Comparison of ENCODE assay signal across 1 cellular context in the genomic region with DNA sequence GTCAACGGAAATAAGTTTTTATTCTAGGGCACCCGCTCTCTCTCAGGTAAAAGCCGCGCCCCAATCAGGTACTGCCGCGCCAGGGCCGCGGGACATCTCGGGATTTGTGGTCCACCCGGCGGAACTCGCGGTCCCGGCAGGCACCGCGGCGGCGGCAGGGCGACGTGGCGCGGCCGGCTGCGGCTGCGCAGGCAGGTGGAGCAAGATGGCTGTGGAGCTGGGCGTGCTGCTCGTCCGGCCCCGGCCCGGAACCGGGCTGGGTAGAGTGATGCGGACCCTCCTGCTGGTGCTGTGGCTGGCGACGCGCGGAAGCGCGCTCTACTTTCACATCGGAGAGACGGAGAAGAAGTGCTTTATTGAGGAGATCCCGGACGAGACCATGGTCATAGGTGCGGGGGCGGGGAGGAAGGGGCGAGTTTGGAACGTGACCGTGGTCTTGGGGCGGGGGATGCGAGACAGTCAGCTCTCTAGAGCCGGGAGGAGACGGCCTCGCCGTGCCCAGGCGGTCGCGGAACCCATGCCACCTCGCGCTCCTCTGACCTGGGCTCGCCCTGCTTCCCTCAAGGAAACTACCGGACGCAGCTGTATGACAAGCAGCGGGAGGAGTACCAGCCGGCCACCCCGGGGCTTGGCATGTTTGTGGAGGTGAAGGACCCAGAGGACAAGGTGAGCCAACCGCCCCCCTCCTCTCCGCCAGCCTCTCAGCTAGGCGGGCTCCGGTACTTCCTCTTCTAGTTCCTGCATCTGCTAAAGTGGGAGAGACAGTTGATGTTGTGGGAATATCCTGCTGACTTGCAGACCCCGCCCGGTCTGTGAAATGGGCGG.
TF ChIP-seq lines count a peak whose summit lies in the region.

A gene (plus strand): TSS at position 194 of the 825 bp plus-strand sequence. CDS start 12 bp downstream, at position 206.

TF ChIP-seq in K562, 482 proteins besides CTCF, POLR2A, EP300 and RAD21 (continued from another document and continues in another):
- no peak for TF ChIP-seq ZNF224 (CRISPR knock-in tag; IDR thresholded peaks at IDR 0.05)
- TF ChIP-seq L3MBTL2 (IDR thresholded peaks at IDR 0.05), result peak; percentile 46; the same call in 1 of the 2 replicates
- TF ChIP-seq, protein P1, sequence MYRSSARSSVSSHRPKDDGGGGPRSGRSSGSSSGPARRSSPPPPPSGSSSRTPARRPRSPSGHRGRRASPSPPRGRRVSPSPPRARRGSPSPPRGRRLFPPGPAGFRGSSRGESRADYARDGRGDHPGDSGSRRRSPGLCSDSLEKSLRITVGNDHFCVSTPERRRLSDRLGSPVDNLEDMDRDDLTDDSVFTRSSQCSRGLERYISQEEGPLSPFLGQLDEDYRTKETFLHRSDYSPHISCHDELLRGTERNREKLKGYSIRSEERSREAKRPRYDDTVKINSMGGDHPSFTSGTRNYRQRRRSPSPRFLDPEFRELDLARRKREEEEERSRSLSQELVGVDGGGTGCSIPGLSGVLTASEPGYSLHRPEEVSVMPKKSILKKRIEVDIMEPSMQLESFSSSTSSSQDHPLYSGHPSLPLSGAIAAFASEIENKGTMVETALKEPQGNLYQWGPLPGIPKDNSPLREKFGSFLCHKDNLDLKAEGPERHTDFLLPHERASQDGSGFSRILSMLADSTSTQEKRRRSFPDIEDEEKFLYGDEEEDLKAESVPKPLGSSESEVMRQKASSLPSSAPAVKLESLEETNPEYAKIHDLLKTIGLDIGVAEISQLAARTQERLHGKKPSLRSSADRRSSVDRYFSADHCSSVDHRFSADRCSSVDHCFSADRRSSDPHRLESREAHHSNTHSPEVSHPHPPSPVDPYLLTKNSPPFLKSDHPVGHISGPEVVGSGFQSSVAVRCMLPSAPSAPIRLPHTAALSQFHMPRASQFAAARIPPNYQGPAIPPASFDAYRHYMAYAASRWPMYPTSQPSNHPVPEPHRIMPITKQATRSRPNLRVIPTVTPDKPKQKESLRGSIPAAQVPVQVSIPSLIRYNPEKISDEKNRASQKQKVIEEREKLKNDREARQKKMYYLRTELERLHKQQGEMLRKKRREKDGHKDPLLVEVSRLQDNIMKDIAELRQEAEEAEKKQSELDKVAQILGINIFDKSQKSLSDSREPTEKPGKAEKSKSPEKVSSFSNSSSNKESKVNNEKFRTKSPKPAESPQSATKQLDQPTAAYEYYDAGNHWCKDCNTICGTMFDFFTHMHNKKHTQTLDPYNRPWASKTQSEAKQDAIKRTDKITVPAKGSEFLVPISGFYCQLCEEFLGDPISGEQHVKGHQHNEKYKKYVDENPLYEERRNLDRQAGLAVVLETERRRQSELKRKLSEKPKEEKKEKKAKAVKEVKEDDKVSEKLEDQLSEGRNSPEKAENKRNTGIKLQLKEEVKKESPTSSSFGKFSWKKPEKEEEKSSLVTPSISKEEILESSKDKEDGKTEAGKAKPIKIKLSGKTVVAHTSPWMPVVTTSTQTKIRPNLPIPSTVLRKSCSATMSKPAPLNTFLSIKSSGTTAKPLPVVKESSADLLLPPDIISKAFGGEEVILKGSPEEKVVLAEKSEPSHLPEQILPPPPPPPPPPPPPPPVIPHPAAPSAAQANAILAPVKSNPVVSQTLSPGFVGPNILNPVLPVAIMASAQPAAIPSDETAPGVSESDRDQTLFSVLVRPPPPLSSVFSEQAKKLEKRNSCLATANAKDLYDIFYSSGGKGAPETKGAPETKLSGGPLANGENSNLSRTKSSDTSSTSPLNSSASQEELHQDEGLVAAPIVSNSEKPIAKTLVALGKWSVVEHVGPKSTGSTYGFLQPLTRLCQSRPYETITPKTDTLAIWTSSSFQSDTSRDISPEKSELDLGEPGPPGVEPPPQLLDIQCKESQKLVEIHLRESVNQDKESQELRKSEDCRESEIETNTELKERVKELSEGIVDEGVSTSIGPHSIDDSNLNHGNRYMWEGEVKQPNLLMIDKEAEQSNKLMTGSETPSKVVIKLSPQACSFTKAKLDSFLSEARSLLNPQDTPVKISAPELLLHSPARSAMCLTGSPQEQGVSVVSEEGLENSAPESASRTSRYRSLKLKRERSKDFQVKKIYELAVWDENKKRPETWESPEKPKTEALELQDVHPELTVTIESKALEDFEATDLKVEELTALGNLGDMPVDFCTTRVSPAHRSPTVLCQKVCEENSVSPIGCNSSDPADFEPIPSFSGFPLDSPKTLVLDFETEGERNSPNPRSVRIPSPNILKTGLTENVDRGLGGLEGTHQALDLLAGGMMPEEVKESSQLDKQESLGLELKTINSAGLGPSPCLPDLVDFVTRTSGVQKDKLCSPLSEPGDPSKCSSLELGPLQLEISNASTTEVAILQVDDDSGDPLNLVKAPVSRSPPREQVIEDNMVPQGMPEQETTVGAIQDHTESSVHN (IDR thresholded peaks at IDR 0.05; ENCODE audit: borderline replicate concordance in 1 of 2, low read depth in 1 of 2), result no peak
- TF ChIP-seq CBX2 (IDR thresholded peaks at IDR 0.05; ENCODE audit: insufficient read depth, low read length, poor library complexity, severe bottlenecking), result no peak
- TF ChIP-seq ZEB2 (IDR thresholded peaks at IDR 0.05), result no peak
- no peak for TF ChIP-seq TCFL5 (CRISPR knock-in tag; conservative IDR thresholded peaks at IDR 0.05)
- no peak for TF ChIP-seq PURB (CRISPR knock-in tag; IDR thresholded peaks at IDR 0.05; ENCODE audit: low read depth)
- TF ChIP-seq, protein P2, sequence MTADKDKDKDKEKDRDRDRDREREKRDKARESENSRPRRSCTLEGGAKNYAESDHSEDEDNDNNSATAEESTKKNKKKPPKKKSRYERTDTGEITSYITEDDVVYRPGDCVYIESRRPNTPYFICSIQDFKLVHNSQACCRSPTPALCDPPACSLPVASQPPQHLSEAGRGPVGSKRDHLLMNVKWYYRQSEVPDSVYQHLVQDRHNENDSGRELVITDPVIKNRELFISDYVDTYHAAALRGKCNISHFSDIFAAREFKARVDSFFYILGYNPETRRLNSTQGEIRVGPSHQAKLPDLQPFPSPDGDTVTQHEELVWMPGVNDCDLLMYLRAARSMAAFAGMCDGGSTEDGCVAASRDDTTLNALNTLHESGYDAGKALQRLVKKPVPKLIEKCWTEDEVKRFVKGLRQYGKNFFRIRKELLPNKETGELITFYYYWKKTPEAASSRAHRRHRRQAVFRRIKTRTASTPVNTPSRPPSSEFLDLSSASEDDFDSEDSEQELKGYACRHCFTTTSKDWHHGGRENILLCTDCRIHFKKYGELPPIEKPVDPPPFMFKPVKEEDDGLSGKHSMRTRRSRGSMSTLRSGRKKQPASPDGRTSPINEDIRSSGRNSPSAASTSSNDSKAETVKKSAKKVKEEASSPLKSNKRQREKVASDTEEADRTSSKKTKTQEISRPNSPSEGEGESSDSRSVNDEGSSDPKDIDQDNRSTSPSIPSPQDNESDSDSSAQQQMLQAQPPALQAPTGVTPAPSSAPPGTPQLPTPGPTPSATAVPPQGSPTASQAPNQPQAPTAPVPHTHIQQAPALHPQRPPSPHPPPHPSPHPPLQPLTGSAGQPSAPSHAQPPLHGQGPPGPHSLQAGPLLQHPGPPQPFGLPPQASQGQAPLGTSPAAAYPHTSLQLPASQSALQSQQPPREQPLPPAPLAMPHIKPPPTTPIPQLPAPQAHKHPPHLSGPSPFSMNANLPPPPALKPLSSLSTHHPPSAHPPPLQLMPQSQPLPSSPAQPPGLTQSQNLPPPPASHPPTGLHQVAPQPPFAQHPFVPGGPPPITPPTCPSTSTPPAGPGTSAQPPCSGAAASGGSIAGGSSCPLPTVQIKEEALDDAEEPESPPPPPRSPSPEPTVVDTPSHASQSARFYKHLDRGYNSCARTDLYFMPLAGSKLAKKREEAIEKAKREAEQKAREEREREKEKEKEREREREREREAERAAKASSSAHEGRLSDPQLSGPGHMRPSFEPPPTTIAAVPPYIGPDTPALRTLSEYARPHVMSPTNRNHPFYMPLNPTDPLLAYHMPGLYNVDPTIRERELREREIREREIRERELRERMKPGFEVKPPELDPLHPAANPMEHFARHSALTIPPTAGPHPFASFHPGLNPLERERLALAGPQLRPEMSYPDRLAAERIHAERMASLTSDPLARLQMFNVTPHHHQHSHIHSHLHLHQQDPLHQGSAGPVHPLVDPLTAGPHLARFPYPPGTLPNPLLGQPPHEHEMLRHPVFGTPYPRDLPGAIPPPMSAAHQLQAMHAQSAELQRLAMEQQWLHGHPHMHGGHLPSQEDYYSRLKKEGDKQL (CRISPR knock-in tag; IDR thresholded peaks at IDR 0.05; ENCODE audit: borderline replicate concordance), result no peak; the same call in 1 of the 2 replicates
- TF ChIP-seq ETV5 (CRISPR knock-in tag; IDR thresholded peaks at IDR 0.05; ENCODE audit: low read depth), result no peak
- TF ChIP-seq POLR2AphosphoS5 (IDR thresholded peaks at IDR 0.05; ENCODE audit: control insufficient read depth, insufficient read depth, low read depth, low read length), result peak; percentile 92
- TF ChIP-seq IRF2 (CRISPR knock-in tag; IDR thresholded peaks at IDR 0.05), result no peak
- TF ChIP-seq, protein P3, sequence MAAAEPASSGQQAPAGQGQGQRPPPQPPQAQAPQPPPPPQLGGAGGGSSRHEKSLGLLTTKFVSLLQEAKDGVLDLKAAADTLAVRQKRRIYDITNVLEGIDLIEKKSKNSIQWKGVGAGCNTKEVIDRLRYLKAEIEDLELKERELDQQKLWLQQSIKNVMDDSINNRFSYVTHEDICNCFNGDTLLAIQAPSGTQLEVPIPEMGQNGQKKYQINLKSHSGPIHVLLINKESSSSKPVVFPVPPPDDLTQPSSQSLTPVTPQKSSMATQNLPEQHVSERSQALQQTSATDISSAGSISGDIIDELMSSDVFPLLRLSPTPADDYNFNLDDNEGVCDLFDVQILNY (CRISPR knock-in tag; IDR thresholded peaks at IDR 0.05), result peak; percentile 49; the same call in 1 of the 2 replicates
- TF ChIP-seq TAF7 (tag; IDR thresholded peaks at IDR 0.05), result peak; percentile 84
- TF ChIP-seq ZNF253 (CRISPR knock-in tag; conservative IDR thresholded peaks at IDR 0.05), result no peak
- TF ChIP-seq ZNF384 (IDR thresholded peaks at IDR 0.05; ENCODE audit: low read depth, low read length), result no peak
- TF ChIP-seq, protein P4, sequence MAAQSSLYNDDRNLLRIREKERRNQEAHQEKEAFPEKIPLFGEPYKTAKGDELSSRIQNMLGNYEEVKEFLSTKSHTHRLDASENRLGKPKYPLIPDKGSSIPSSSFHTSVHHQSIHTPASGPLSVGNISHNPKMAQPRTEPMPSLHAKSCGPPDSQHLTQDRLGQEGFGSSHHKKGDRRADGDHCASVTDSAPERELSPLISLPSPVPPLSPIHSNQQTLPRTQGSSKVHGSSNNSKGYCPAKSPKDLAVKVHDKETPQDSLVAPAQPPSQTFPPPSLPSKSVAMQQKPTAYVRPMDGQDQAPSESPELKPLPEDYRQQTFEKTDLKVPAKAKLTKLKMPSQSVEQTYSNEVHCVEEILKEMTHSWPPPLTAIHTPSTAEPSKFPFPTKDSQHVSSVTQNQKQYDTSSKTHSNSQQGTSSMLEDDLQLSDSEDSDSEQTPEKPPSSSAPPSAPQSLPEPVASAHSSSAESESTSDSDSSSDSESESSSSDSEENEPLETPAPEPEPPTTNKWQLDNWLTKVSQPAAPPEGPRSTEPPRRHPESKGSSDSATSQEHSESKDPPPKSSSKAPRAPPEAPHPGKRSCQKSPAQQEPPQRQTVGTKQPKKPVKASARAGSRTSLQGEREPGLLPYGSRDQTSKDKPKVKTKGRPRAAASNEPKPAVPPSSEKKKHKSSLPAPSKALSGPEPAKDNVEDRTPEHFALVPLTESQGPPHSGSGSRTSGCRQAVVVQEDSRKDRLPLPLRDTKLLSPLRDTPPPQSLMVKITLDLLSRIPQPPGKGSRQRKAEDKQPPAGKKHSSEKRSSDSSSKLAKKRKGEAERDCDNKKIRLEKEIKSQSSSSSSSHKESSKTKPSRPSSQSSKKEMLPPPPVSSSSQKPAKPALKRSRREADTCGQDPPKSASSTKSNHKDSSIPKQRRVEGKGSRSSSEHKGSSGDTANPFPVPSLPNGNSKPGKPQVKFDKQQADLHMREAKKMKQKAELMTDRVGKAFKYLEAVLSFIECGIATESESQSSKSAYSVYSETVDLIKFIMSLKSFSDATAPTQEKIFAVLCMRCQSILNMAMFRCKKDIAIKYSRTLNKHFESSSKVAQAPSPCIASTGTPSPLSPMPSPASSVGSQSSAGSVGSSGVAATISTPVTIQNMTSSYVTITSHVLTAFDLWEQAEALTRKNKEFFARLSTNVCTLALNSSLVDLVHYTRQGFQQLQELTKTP (IDR thresholded peaks at IDR 0.05; ENCODE audit: low read depth in 1 of 2, partially characterized antibody in 2 of 2), result peak in 1 of 2 experiments; percentile 91
- no peak for TF ChIP-seq SOX6 (IDR thresholded peaks at IDR 0.05)
- 0 out of 2 replicates have a peak, but pooled peaks have one; percentile 39 for TF ChIP-seq DIDO1 (tag; IDR thresholded peaks at IDR 0.05; ENCODE audit: low read depth)
- TF ChIP-seq OTX1 (CRISPR knock-in tag; IDR thresholded peaks at IDR 0.05), result no peak
- no peak for TF ChIP-seq ZKSCAN8 (CRISPR knock-in tag; IDR thresholded peaks at IDR 0.05)
- no peak for TF ChIP-seq PCBP2 (IDR thresholded peaks at IDR 0.05; ENCODE audit: low read depth, low read length, poor library complexity, severe bottlenecking)
- no peak for TF ChIP-seq RBM25 (IDR thresholded peaks at IDR 0.05; ENCODE audit: low read depth, low read length, severe bottlenecking)
- TF ChIP-seq ZNF785 (CRISPR knock-in tag; IDR thresholded peaks at IDR 0.05), result no peak
- no peak for TF ChIP-seq NFE2 (IDR thresholded peaks at IDR 0.05; ENCODE audit: low read depth)
- TF ChIP-seq, protein P5, sequence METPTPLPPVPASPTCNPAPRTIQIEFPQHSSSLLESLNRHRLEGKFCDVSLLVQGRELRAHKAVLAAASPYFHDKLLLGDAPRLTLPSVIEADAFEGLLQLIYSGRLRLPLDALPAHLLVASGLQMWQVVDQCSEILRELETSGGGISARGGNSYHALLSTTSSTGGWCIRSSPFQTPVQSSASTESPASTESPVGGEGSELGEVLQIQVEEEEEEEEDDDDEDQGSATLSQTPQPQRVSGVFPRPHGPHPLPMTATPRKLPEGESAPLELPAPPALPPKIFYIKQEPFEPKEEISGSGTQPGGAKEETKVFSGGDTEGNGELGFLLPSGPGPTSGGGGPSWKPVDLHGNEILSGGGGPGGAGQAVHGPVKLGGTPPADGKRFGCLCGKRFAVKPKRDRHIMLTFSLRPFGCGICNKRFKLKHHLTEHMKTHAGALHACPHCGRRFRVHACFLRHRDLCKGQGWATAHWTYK (CRISPR knock-in tag; IDR thresholded peaks at IDR 0.05), result no peak
- no peak for TF ChIP-seq U2AF1 (optimal IDR thresholded peaks at IDR 0.05; ENCODE audit: low read depth, low read length)
- TF ChIP-seq, protein P6, sequence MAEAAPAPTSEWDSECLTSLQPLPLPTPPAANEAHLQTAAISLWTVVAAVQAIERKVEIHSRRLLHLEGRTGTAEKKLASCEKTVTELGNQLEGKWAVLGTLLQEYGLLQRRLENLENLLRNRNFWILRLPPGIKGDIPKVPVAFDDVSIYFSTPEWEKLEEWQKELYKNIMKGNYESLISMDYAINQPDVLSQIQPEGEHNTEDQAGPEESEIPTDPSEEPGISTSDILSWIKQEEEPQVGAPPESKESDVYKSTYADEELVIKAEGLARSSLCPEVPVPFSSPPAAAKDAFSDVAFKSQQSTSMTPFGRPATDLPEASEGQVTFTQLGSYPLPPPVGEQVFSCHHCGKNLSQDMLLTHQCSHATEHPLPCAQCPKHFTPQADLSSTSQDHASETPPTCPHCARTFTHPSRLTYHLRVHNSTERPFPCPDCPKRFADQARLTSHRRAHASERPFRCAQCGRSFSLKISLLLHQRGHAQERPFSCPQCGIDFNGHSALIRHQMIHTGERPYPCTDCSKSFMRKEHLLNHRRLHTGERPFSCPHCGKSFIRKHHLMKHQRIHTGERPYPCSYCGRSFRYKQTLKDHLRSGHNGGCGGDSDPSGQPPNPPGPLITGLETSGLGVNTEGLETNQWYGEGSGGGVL (CRISPR knock-in tag; IDR thresholded peaks at IDR 0.05), result no peak
